28 cellular contexts compared by ENCODE assay signal in the genomic region with DNA sequence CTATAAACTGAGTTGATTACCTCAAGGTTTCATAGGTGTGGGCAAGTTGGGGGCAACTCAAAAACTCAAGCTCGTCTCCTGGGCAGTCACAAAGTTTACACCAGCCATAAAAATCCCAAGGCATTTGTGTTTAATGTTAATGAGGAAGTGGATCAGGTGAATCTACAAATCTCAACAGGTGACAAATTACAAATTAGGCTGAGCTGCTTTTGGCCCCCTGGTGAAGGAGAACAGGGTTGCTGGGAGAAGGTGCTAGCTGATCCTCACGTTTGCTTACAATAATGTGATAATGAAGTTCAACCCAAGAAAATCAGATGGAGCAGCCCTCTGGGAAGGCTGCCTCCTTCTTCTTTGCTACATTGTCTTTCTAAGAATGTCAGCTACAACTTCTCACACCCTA.
"Had no signal": no experiment of that assay in that cellular context is flagged by ENCODE, and none has a peak within 500 bp of the region (broad histone marks: within the 10 kb centered on the region; RNA-seq: fewer than 3 reads in every experiment).

No MANE protein-coding gene starts in this region.

- H3K4me3 ChIP-seq: adrenal gland, K562 had no signal

- DNase-seq: activated CD4-positive, alpha-beta T cell treated with anti-CD3 and anti-CD28 coated beads for 1 hour; activated CD4-positive, alpha-beta T cell treated with anti-CD3 and anti-CD28 coated beads, Interleukin-2, amount 10 ng/mL, durations not matched to agents 7 days and 5 days; activated CD4-positive, alpha-beta T cell treated with anti-CD3 and anti-CD28 coated beads, Interleukin-2, amount 50 U/mL, for 48 hours; activated CD4-positive, CD25-positive, alpha-beta regulatory T cell; activated CD8-positive, alpha-beta T cell treated with anti-CD3 and anti-CD28 coated beads, Interleukin-2, amount 10 ng/mL, durations not matched to agents 7 days and 5 days; activated gamma-delta T cell treated with Interleukin-2 at 50 U/mL for 16 hours; activated naive CD4-positive, alpha-beta T cell treated with anti-CD3 and anti-CD28 coated beads for 36 hours; activated T-cell treated with anti-CD3 and anti-CD28 coated beads, Interleukin-2, amount 50 U/mL, for 24 hours; adrenal gland; caudate nucleus; NCI-H1092 treated with DMSO at 0.1 percent for 48 hours; NCI-H1417; NCI-H1694; NCI-H1930; NCI-H2081 treated with DMSO at 0.1 percent for 48 hours; NCI-H226; NCI-H446 treated with DMSO at 0.1 percent for 48 hours; NCI-H524; NK-92 treated with Interleukin-12 subunit alpha and Interleukin-12 subunit beta, amount 100 ng/mL, for 24 hours; PC-3; Right ventricle myocardium superior; T1000; WERI-Rb-1 had no signal

- ATAC-seq: activated CD8-positive, alpha-beta T cell treated with anti-CD3 and anti-CD28 coated beads, Interleukin-2, amount 10 ng/mL, durations not matched to agents 7 days and 5 days; activated naive CD4-positive, alpha-beta T cell treated with anti-CD3 and anti-CD28 coated beads, Interleukin-2, amount 50 U/mL, for 72 hours; K562; PC-3 had no signal

- FAIRE-seq: bronchial epithelial cell, K562, RCC 7860 had no signal

- H3K4me1 ChIP-seq: adrenal gland had no signal

- H3K9me3 ChIP-seq: adrenal gland had no signal

- H3K27ac ChIP-seq: adrenal gland, RWPE1, WERI-Rb-1 had no signal

- H3K27me3 ChIP-seq: adrenal gland had no signal

- H3K36me3 ChIP-seq: adrenal gland, WERI-Rb-1 had no signal
